In genomic region chr6:119446623-119447008, GRCh38 we compare ENCODE assay signal across 12 cellular contexts.
DNase-seq lines count a peak whose midpoint lies in the region; ATAC-seq, FAIRE-seq and TF ChIP-seq lines count a peak whose summit lies in the region.
"Had no signal": no experiment of that assay in that cellular context is flagged by ENCODE, and none has a peak within 500 bp of the region (broad histone marks: within the 10 kb centered on the region; RNA-seq: fewer than 3 reads in every experiment).

No MANE protein-coding gene starts in this region.

- H3K9me3 Mint-ChIP-seq in activated CD8-positive, alpha-beta T cell treated with anti-CD3 and anti-CD28 coated beads, Interleukin-2, amount 10 ng/mL, durations not matched to agents 7 days and 5 days (ENCODE audit: insufficient read depth): peaks cover 5% of the 10 kb centered on the region

- 63% methylated on average over 2 of the region's 2 CpGs for WGBS in GM12878 (ENCODE audit: insufficient coverage, insufficient replicate concordance, low lambda C conversion rate, missing lambda C conversion rate)
- WGBS in testis, 2 donors: 78 to 81% methylated on average over 2 of the region's 2 CpGs

- TF ChIP-seq RAD21 in GM12878 (IDR thresholded peaks at IDR 0.05; ENCODE audit: insufficient read depth, low read depth, low read length): no peak

- SMC1A ChIA-PET in GM12878 (lab: Charles Lee; ENCODE audit: uncharacterized antibody, unreplicated experiment): interaction anchor here (1.1 to 12.9 kb wide), 3 partner anchors 9 to 15 kb away, joined by 3 to 109 read pairs (median 24); no protein-coding TSS in a partner anchor

- H3K9me3 ChIP-seq in GM12878 (replicated peaks; ENCODE audit: control insufficient read depth, insufficient read depth, low read length) (peaks cover 2% of the 10 kb centered on the region; the same call in 2 of the 3 replicates), kidney (ENCODE audit: control insufficient read depth in 1 of 2, low read length in 2 of 2) (no peaks in the 10 kb centered on the region), testis (no peaks in the 10 kb centered on the region)
- H3K9me3 ChIP-seq: tibial nerve had no signal

- no peak overlapping the region for H3K27ac Mint-ChIP-seq in activated CD8-positive, alpha-beta T cell treated with anti-CD3 and anti-CD28 coated beads, Interleukin-2, amount 10 ng/mL, durations not matched to agents 7 days and 5 days

- H3K4me3 Mint-ChIP-seq in activated CD8-positive, alpha-beta T cell treated with anti-CD3 and anti-CD28 coated beads, Interleukin-2, amount 10 ng/mL, durations not matched to agents 7 days and 5 days: no peak overlapping the region

- no TSS peak for BruUV-seq in GM12878 (replicated peaks; lab: Mats Ljungman, UMichigan)

- H4K20me1 ChIP-seq in GM12878 (ENCODE audit: control insufficient read depth, insufficient read depth): no peaks in the 10 kb centered on the region

- no peak overlapping the region; the same call in 1 of the 2 replicates for H3K27ac ChIP-seq in GM12878 (ENCODE audit: control insufficient read depth, insufficient read depth)
- peak overlapping the region in 1 of 2 donors; percentile 20 for H3K27ac ChIP-seq in kidney (ENCODE audit: low read depth in 2 of 2, low read length in 2 of 2)
- no peak overlapping the region for H3K27ac ChIP-seq in testis
- H3K27ac ChIP-seq: 22Rv1 had no signal

- H3K4me3 ChIP-seq in GM12878 (no peak overlapping the region), kidney (ENCODE audit: low read length in 2 of 2) (no peak overlapping the region), testis (no peak overlapping the region)
- H3K4me3 ChIP-seq: tibial nerve had no signal

- H3K4me1 ChIP-seq in GM12878 (ENCODE audit: control insufficient read depth, insufficient read depth, low read length): peaks cover 53% of the 10 kb centered on the region
- peaks cover 6 to 13% of the 10 kb centered on the region in 2 donors for H3K4me1 ChIP-seq in kidney (ENCODE audit: control insufficient read depth in 1 of 2, insufficient read depth in 1 of 2, low read depth in 1 of 2, low read length in 2 of 2)
- peaks cover 6% of the 10 kb centered on the region for H3K4me1 ChIP-seq in testis

- in situ Hi-C loops in GM12878 (cut with MboI): no loop called here

- RAD21 ChIA-PET in GM12878 (lab: Charles Lee; ENCODE audit: unreplicated experiment): interaction anchor here (1.2 kb wide), 1 partner anchor 96 kb away, joined by 3 read pairs; no protein-coding TSS in a partner anchor

- H3K9ac ChIP-seq in GM12878 (ENCODE audit: control insufficient read depth, insufficient read depth, low read length): no peak overlapping the region
- no peak overlapping the region for H3K9ac ChIP-seq in kidney (ENCODE audit: low read length in 2 of 2)

- POLR2A ChIA-PET in GM12878 (lab: Charles Lee): no interaction called here
- POLR2A ChIA-PET in activated CD8-positive, alpha-beta T cell treated with anti-CD3 and anti-CD28 coated beads, Interleukin-2, amount 10 ng/mL, durations not matched to agents 7 days and 5 days (lab: Charles Lee): no interaction called here

- H3K4me2 ChIP-seq in GM12878 (ENCODE audit: control insufficient read depth, insufficient read depth): peak overlapping the region; percentile 22; the same call in 1 of the 2 replicates

- no peak for TF ChIP-seq EP300 in GM12878 (IDR thresholded peaks at IDR 0.05; ENCODE audit: borderline replicate concordance in 1 of 2, control insufficient read depth in 1 of 2, low read depth in 2 of 2, low read length in 2 of 2)

- DNase-seq in DMS53 (lab: John Stamatoyannopoulos, UW) (peak; percentile 13), DMS53 treated with DMSO at 0.1 percent for 48 hours (lab: John Stamatoyannopoulos, UW; ENCODE audit: unreplicated experiment) (no peak), GM12878 (ENCODE audit: low read depth, low spot score) (no peak), kidney (no peak), testis (peak; percentile 35), NCI-H187 treated with DMSO at 0.1 percent for 48 hours (lab: John Stamatoyannopoulos, UW) (no peak)
- DNase-seq in activated CD8-positive, alpha-beta T cell treated with anti-CD3 and anti-CD28 coated beads, Interleukin-2, amount 10 ng/mL, durations not matched to agents 7 days and 5 days: no peak
- DNase-seq: NCI-H146, T1000 had no signal

- peaks cover 18% of the 10 kb centered on the region for H3K4me1 Mint-ChIP-seq in activated CD8-positive, alpha-beta T cell treated with anti-CD3 and anti-CD28 coated beads, Interleukin-2, amount 10 ng/mL, durations not matched to agents 7 days and 5 days (ENCODE audit: low read depth)

- H3K27me3 Mint-ChIP-seq in activated CD8-positive, alpha-beta T cell treated with anti-CD3 and anti-CD28 coated beads, Interleukin-2, amount 10 ng/mL, durations not matched to agents 7 days and 5 days (ENCODE audit: low read depth): no peaks in the 10 kb centered on the region

- TF ChIP-seq POLR2A in GM12878 (IDR thresholded peaks at IDR 0.05; ENCODE audit: low read depth, low read length) (no peak), testis (IDR thresholded peaks at IDR 0.05) (no peak)

- peaks cover 8% of the 10 kb centered on the region for H3K36me3 Mint-ChIP-seq in activated CD8-positive, alpha-beta T cell treated with anti-CD3 and anti-CD28 coated beads, Interleukin-2, amount 10 ng/mL, durations not matched to agents 7 days and 5 days (ENCODE audit: low read depth)

- H2AFZ ChIP-seq in GM12878 (ENCODE audit: control insufficient read depth, low read depth, low read length): peak overlapping the region; percentile 47

- intact Hi-C loops in GM12878 (cut with micrococcal nuclease; ENCODE audit: unreplicated experiment): loop anchor here (10.0 kb wide), 1 partner anchor 88 kb away; no protein-coding TSS in a partner anchor
- intact Hi-C loops in kidney (cut with DNase I): no loop called here
- intact Hi-C loops in testis (cut with DNase I; ENCODE audit: low total_unique reads): no loop called here

- no peaks in the 10 kb centered on the region for H3K27me3 ChIP-seq in GM12878 (replicated peaks in 1 of 2; ENCODE audit: control insufficient read depth in 2 of 2, insufficient read depth in 2 of 2, low read length in 1 of 2)
- H3K27me3 ChIP-seq in testis: no peaks in the 10 kb centered on the region
- H3K27me3 ChIP-seq: tibial nerve had no signal

- H3K79me2 ChIP-seq in GM12878 (ENCODE audit: control insufficient read depth, insufficient read depth, low read length): no peaks in the 10 kb centered on the region

- ATAC-seq in GM12878 (no peak), GM21529 (IDR thresholded peaks at IDR 0.05; ENCODE audit: unreplicated experiment) (no peak)
- no peak for ATAC-seq in activated CD8-positive, alpha-beta T cell treated with anti-CD3 and anti-CD28 coated beads, Interleukin-2, amount 10 ng/mL, durations not matched to agents 7 days and 5 days

- no peaks in the 10 kb centered on the region for H3K36me3 ChIP-seq in GM12878 (ENCODE audit: control insufficient read depth in 2 of 2, insufficient read depth in 2 of 2, low read length in 1 of 2)
- H3K36me3 ChIP-seq in kidney (ENCODE audit: control insufficient read depth in 1 of 2, insufficient read depth in 2 of 2, low read length in 2 of 2): no peaks in the 10 kb centered on the region
- H3K36me3 ChIP-seq in testis (ENCODE audit: low read depth, missing control alignments): no peaks in the 10 kb centered on the region
- H3K36me3 ChIP-seq: tibial nerve had no signal

- TF ChIP-seq CTCF in GM12878 (IDR thresholded peaks at IDR 0.05 in 2 of 3, conservative IDR thresholded peaks at IDR 0.05 in 1 of 3; ENCODE audit: control insufficient read depth in 2 of 3, extremely low read depth in 1 of 3, insufficient read depth in 1 of 3, low read depth in 3 of 3, low read length in 3 of 3) (no peak), kidney (IDR thresholded peaks at IDR 0.05; ENCODE audit: borderline replicate concordance, extremely low read depth, insufficient read depth) (no peak), testis (IDR thresholded peaks at IDR 0.05) (no peak)

- CTCF ChIA-PET in GM12878 (lab: Yijun Ruan, JAX): no interaction called here
- CTCF ChIA-PET in activated CD8-positive, alpha-beta T cell treated with anti-CD3 and anti-CD28 coated beads, Interleukin-2, amount 10 ng/mL, durations not matched to agents 7 days and 5 days (lab: Charles Lee): no interaction called here

- FAIRE-seq in GM12878 (lab: Jason Lieb, UNC) (no peak), kidney (lab: Jason Lieb, UNC) (peak; percentile 35)

TF ChIP-seq in GM12878, 131 proteins besides CTCF, POLR2A, EP300 and RAD21 (continues in another document):
- no peak for TF ChIP-seq HSF1 (IDR thresholded peaks at IDR 0.05; ENCODE audit: low read depth, low read length)
- TF ChIP-seq CHD1 (IDR thresholded peaks at IDR 0.05; ENCODE audit: low read depth, low read length): no peak
- no peak for TF ChIP-seq SRF (IDR thresholded peaks at IDR 0.05; ENCODE audit: low read depth in 2 of 2, low read length in 2 of 2)
- TF ChIP-seq RFX5 (IDR thresholded peaks at IDR 0.05; ENCODE audit: low read depth, low read length): no peak

Comparison
In these comparisons a context has a peak if more than half of its experiments do, and no peak if none do; other contexts are left out.
1. DNase-seq: peak in DMS53 (single experiment) and testis (single experiment); none in DMS53 treated with DMSO at 0.1 percent for 48 hours (single experiment), GM12878 (single experiment), kidney (single experiment), activated CD8-positive, alpha-beta T cell treated with anti-CD3 and anti-CD28 coated beads, Interleukin-2, amount 10 ng/mL, durations not matched to agents 7 days and 5 days (single experiment) and NCI-H187 treated with DMSO at 0.1 percent for 48 hours (single experiment).